ENCODE assay signal across 1 cellular context in genomic region chr3:126522363-126522788, GRCh38.
TF ChIP-seq lines count a peak whose summit lies in the region.

No MANE protein-coding gene starts in this region.

TF ChIP-seq in GM12878, 131 proteins besides CTCF, POLR2A, EP300 and RAD21:
- TF ChIP-seq PBX3 (IDR thresholded peaks at IDR 0.05; ENCODE audit: insufficient replicate concordance, low read depth, low read length) = no peak
- no peak for TF ChIP-seq PKNOX1 (IDR thresholded peaks at IDR 0.05)
- no peak for TF ChIP-seq TARDBP (IDR thresholded peaks at IDR 0.05; ENCODE audit: borderline replicate concordance)
- no peak for TF ChIP-seq RCOR1 (conservative IDR thresholded peaks at IDR 0.05; ENCODE audit: low read depth, low read length)
- TF ChIP-seq BACH1 (IDR thresholded peaks at IDR 0.05; ENCODE audit: borderline replicate concordance) = no peak
- peak; percentile 67 for TF ChIP-seq SMC3 (IDR thresholded peaks at IDR 0.05; ENCODE audit: borderline replicate concordance, low read length)
